Comparison of ENCODE assay signal across 31 cellular contexts in the genomic region with DNA sequence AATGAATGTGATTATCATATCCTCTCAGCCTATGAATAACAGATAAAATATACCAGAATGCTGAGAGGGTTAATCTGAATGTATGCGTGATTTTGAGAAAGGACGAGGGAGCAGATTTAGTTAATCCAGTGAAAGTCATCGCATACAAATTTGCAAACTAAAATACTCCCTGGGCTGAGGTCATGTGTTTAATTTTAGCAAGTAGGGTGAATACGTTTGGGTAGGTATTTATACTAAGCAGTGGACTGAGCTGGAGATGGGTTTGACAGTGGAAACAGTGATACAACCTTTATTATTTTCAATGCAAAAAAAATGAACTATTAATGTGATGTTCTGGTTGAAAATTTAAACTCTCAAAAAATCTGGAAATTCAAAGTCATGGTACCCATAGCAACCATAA.
"Had no signal": no experiment of that assay in that cellular context is flagged by ENCODE, and none has a peak within 500 bp of the region (broad histone marks: within the 10 kb centered on the region; RNA-seq: fewer than 3 reads in every experiment).

No MANE protein-coding gene starts in this region.

- H3K9me3 Mint-ChIP-seq: activated CD8-positive, alpha-beta T cell treated with anti-CD3 and anti-CD28 coated beads for 36 hours; activated naive CD4-positive, alpha-beta T cell treated with anti-CD3 and anti-CD28 coated beads for 36 hours; activated naive CD4-positive, alpha-beta T cell treated with anti-CD3 and anti-CD28 coated beads, Interleukin-2, amount 50 U/mL, for 24 hours; activated naive CD8-positive, alpha-beta T cell treated with anti-CD3 and anti-CD28 coated beads, Interleukin-2, amount 10 ng/mL, durations not matched to agents 7 days and 5 days; activated T-helper 1 cell treated with anti-CD3 and anti-CD28 coated beads, Interleukin-12 subunit alpha, Interleukin-12 subunit beta, Interleukin-2, Interleukin-4 antibody, amounts not matched to agents 30 ng/mL and 10 ng/mL and 1 ng/mL, durations not matched to agents 14 hours and 24 hours and 36 hours; activated T-helper 2 cell treated with anti-CD3 and anti-CD28 coated beads, Interferon-gamma antibody, Interleukin-2, Interleukin-4, amounts not matched to agents 10 μg/mL and 5 μg/mL and 100 μg/mL, durations not matched to agents 14 hours and 24 hours and 36 hours; brain; T-helper 2 cell treated with Interferon-gamma antibody and Interleukin-4, amounts not matched to agents 5 μg/mL and 100 μg/mL, for 36 hours had no signal

- H3K36me3 Mint-ChIP-seq: activated naive CD4-positive, alpha-beta T cell treated with anti-CD3 and anti-CD28 coated beads, Interleukin-2, amount 50 U/mL, for 24 hours; activated naive CD8-positive, alpha-beta T cell treated with anti-CD3 and anti-CD28 coated beads, Interleukin-2, amount 10 ng/mL, durations not matched to agents 7 days and 5 days; brain had no signal

- H3K4me3 Mint-ChIP-seq: activated CD8-positive, alpha-beta T cell treated with anti-CD3 and anti-CD28 coated beads for 36 hours; activated naive CD4-positive, alpha-beta T cell treated with anti-CD3 and anti-CD28 coated beads for 36 hours; activated naive CD8-positive, alpha-beta T cell treated with anti-CD3 and anti-CD28 coated beads, Interleukin-2, amount 10 ng/mL, durations not matched to agents 7 days and 5 days; activated T-helper 1 cell treated with anti-CD3 and anti-CD28 coated beads, Interleukin-12 subunit alpha, Interleukin-12 subunit beta, Interleukin-2, Interleukin-4 antibody, amounts not matched to agents 30 ng/mL and 10 ng/mL and 1 ng/mL, durations not matched to agents 14 hours and 24 hours and 36 hours; brain; T-helper 17 cell; T-helper 2 cell treated with Interferon-gamma antibody and Interleukin-4, amounts not matched to agents 5 μg/mL and 100 μg/mL, for 36 hours had no signal

- H3K4me1 ChIP-seq: ascending aorta, breast epithelium, colonic mucosa had no signal

- H3K9me3 ChIP-seq: ascending aorta, breast epithelium, colonic mucosa, esophagus squamous epithelium, gastroesophageal sphincter, heart right ventricle had no signal

- DNase-seq: activated CD4-positive, alpha-beta T cell treated with anti-CD3 and anti-CD28 coated beads for 48 hours; activated CD4-positive, alpha-beta T cell treated with anti-CD3 and anti-CD28 coated beads, Interleukin-2, amount 50 U/mL, for 1 hour; activated CD4-positive, alpha-beta T cell treated with anti-CD3 and anti-CD28 coated beads, Interleukin-2, amount 50 U/mL, for 48 hours; activated CD4-positive, CD25-positive, alpha-beta regulatory T cell; activated CD4-positive, CD25-positive, alpha-beta regulatory T cell treated with anti-CD3 and anti-CD28 coated beads, Interleukin-2, amount 50 U/mL, for 72 hours; activated CD8-positive, alpha-beta memory T cell treated with anti-CD3 and anti-CD28 coated beads for 24 hours; activated CD8-positive, alpha-beta T cell treated with anti-CD3 and anti-CD28 coated beads for 36 hours; activated effector memory CD4-positive, alpha-beta T cell treated with anti-CD3 and anti-CD28 coated beads, Interleukin-2, amount 50 U/mL, for 16 hours; activated naive CD4-positive, alpha-beta T cell treated with anti-CD3 and anti-CD28 coated beads for 36 hours; activated naive CD8-positive, alpha-beta T cell treated with anti-CD3 and anti-CD28 coated beads, Interleukin-2, amount 10 ng/mL, durations not matched to agents 7 days and 5 days; activated T-cell treated with anti-CD3 and anti-CD28 coated beads, Interleukin-2, amount 50 U/mL, for 48 hours; central memory CD4-positive, alpha-beta T cell; cerebellar nuclear complex; colonic mucosa; effector CD8-positive, alpha-beta T cell; esophagus squamous epithelium; foreskin melanocyte; heart right ventricle; T-helper 1 cell; T-helper 17 cell had no signal

- H3K27me3 Mint-ChIP-seq: activated CD8-positive, alpha-beta T cell treated with anti-CD3 and anti-CD28 coated beads for 36 hours; activated naive CD4-positive, alpha-beta T cell treated with anti-CD3 and anti-CD28 coated beads, Interleukin-2, amount 50 U/mL, for 24 hours; activated naive CD8-positive, alpha-beta T cell treated with anti-CD3 and anti-CD28 coated beads, Interleukin-2, amount 10 ng/mL, durations not matched to agents 7 days and 5 days; brain had no signal

- H3K27ac ChIP-seq: ascending aorta, breast epithelium, cardiac muscle cell, colonic mucosa, epithelial cell of prostate, esophagus squamous epithelium, gastroesophageal sphincter, heart right ventricle had no signal

- H3K27ac Mint-ChIP-seq: activated CD8-positive, alpha-beta T cell treated with anti-CD3 and anti-CD28 coated beads for 36 hours; activated naive CD4-positive, alpha-beta T cell treated with anti-CD3 and anti-CD28 coated beads for 36 hours; activated naive CD8-positive, alpha-beta T cell treated with anti-CD3 and anti-CD28 coated beads, Interleukin-2, amount 10 ng/mL, durations not matched to agents 7 days and 5 days; activated T-helper 1 cell treated with anti-CD3 and anti-CD28 coated beads, Interleukin-12 subunit alpha, Interleukin-12 subunit beta, Interleukin-2, Interleukin-4 antibody, amounts not matched to agents 30 ng/mL and 10 ng/mL and 1 ng/mL, durations not matched to agents 14 hours and 24 hours and 36 hours; activated T-helper 2 cell treated with anti-CD3 and anti-CD28 coated beads, Interferon-gamma antibody, Interleukin-2, Interleukin-4, amounts not matched to agents 10 μg/mL and 5 μg/mL and 100 μg/mL, durations not matched to agents 14 hours and 24 hours and 36 hours; brain; T-helper 17 cell; T-helper 2 cell treated with Interferon-gamma antibody and Interleukin-4, amounts not matched to agents 5 μg/mL and 100 μg/mL, for 36 hours had no signal

- ATAC-seq: activated CD8-positive, alpha-beta T cell treated with anti-CD3 and anti-CD28 coated beads for 36 hours; gastroesophageal sphincter; T-helper 17 cell had no signal

- H3K4me3 ChIP-seq: ascending aorta, breast epithelium, cardiac muscle cell, colonic mucosa, esophagus squamous epithelium, gastroesophageal sphincter, heart right ventricle had no signal

- H3K27me3 ChIP-seq: ascending aorta, breast epithelium, cardiac muscle cell, colonic mucosa, esophagus squamous epithelium, gastroesophageal sphincter, heart right ventricle had no signal

- H3K36me3 ChIP-seq: ascending aorta, breast epithelium, cardiac muscle cell, colonic mucosa, esophagus squamous epithelium, gastroesophageal sphincter, heart right ventricle had no signal

- FAIRE-seq: endothelial cell of umbilical vein had no signal
